ENCODE assay signal across 26 cellular contexts in the genomic region with DNA sequence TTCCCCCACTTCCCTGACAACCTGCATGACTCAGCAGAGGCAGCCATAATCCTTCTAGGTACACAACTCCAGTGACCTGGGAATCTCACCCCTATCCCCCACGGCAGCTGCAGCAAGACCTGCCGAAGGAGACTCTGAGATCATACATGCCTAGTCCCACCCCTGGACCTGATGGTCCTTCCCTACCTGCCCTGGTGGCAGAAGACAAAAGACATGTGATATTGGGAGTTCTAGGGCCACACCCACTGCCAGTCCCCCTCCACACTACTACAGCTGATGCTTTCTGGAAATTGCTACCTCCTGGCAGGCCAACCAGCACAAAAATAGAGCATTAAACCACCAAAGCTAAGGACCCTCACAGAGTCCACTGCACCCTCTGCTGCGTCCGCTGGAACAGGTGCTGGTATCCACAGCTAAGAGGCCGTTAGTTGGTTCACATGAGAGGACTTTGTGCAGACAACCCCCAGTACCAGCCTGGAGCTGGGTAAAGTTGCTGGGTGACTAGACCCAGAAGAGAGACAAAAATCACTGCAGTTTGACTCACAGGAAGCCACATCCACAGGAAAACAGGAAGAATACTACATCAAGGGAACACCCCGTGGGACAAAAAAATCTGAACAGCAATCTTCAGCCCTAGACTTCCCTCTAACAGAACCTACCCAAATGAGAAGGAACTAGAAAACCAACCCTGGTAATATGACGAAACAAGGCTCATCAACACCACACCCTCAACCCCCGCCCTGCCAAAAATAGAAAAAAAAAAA. TPM values are rescaled to one million over a fixed set of nuclear protein-coding genes. Genes with fewer than 3 reads are reported as not detected.
DNase-seq lines count a peak whose midpoint lies in the region; ATAC-seq, FAIRE-seq and TF ChIP-seq lines count a peak whose summit lies in the region.
"Had no signal": no experiment of that assay in that cellular context is flagged by ENCODE, and none has a peak within 500 bp of the region (broad histone marks: within the 10 kb centered on the region; RNA-seq: fewer than 3 reads in every experiment).

No MANE protein-coding gene starts in this region.

- H3K27me3 Mint-ChIP-seq in CD14-positive monocyte (ENCODE audit: low read depth in 3 of 3): peaks cover 1 to 3% (median 2%) of the 10 kb centered on the region in 3 donors

- H3K4me3 ChIP-seq in bronchial epithelial cell (ENCODE audit: low read depth, low read length): no peak overlapping the region
- H3K4me3 ChIP-seq: sigmoid colon, thyroid gland had no signal

- peaks cover 5 to 36% (median 19%) of the 10 kb centered on the region in 7 donors for H3K9me3 Mint-ChIP-seq in CD14-positive monocyte
- H3K9me3 Mint-ChIP-seq: activated T-helper 2 cell treated with anti-CD3 and anti-CD28 coated beads, Interferon-gamma antibody, Interleukin-2, Interleukin-4, amounts not matched to agents 10 μg/mL and 5 μg/mL and 100 μg/mL, durations not matched to agents 14 hours and 24 hours and 36 hours had no signal

- peak overlapping the region; percentile 95 to 100 (median 99) for H3K27ac Mint-ChIP-seq in CD14-positive monocyte
- H3K27ac Mint-ChIP-seq: activated naive CD4-positive, alpha-beta T cell treated with anti-CD3 and anti-CD28 coated beads, Interleukin-2, amount 50 U/mL, for 72 hours; activated T-helper 2 cell treated with anti-CD3 and anti-CD28 coated beads, Interferon-gamma antibody, Interleukin-2, Interleukin-4, amounts not matched to agents 10 μg/mL and 5 μg/mL and 100 μg/mL, durations not matched to agents 14 hours and 24 hours and 36 hours; CD4-positive, alpha-beta T cell had no signal

- intact Hi-C loops in CD14-positive monocyte (cut with micrococcal nuclease): loop anchor here in 1 of 2 donors (2.0 kb wide), 1 partner anchor 20 kb away; no protein-coding TSS in a partner anchor

- no peaks in the 10 kb centered on the region for H3K36me3 ChIP-seq in bronchial epithelial cell (ENCODE audit: control insufficient read depth, insufficient read depth, low read length)
- H3K36me3 ChIP-seq: sigmoid colon, thyroid gland had no signal

- DNase-seq in CD14-positive monocyte (ENCODE audit: low spot score) (peak; percentile 85), MV-4-11 (lab: John Stamatoyannopoulos, UW) (peak; percentile 90), bronchial epithelial cell (ENCODE audit: low read depth) (peak; percentile 26), medulla oblongata (ENCODE audit: extremely low spot score) (peak; percentile 62), D721Med (ENCODE audit: insufficient read length, low spot score) (no peak), HT-29 (ENCODE audit: low spot score) (no peak)
- DNase-seq: activated CD8-positive, alpha-beta memory T cell treated with anti-CD3 and anti-CD28 coated beads, Interleukin-2, amount 50 U/mL, for 4 hours; aorta; CD4-positive, alpha-beta T cell; DMS153; erythroblast; NCI-H1436 treated with DMSO at 0.1 percent for 48 hours; NCI-H446 treated with DMSO at 0.1 percent for 48 hours; sigmoid colon; SK-N-SH; T-helper 2 cell; thyroid gland had no signal

- peak overlapping the region; percentile 47 to 64 for H3K4me3 Mint-ChIP-seq in CD14-positive monocyte
- H3K4me3 Mint-ChIP-seq: CD4-positive, alpha-beta T cell; stimulated activated naive CD8-positive, alpha-beta T cell treated with anti-CD3 and anti-CD28 coated beads, Interleukin-15, Interleukin-2, amounts not matched to agents 100 ng/mL and 50 ng/mL, for 24 hours had no signal

- peaks cover 23 to 25% of the 10 kb centered on the region in 2 donors for H3K36me3 Mint-ChIP-seq in CD14-positive monocyte

- H3K27me3 ChIP-seq in bronchial epithelial cell (ENCODE audit: control insufficient read depth, insufficient read depth, low read length): no peaks in the 10 kb centered on the region
- H3K27me3 ChIP-seq: sigmoid colon, thyroid gland had no signal

- peaks cover 82% of the 10 kb centered on the region for H3K4me1 Mint-ChIP-seq in CD14-positive monocyte

- TF ChIP-seq CTCF in CD14-positive monocyte (IDR thresholded peaks at IDR 0.05) (no peak), bronchial epithelial cell (IDR thresholded peaks at IDR 0.05; ENCODE audit: insufficient read depth, low read length, severe bottlenecking) (no peak), D721Med (IDR thresholded peaks at IDR 0.05; ENCODE audit: insufficient read depth, missing control alignments) (no peak)

- no peak for ATAC-seq in GM19328 (IDR thresholded peaks at IDR 0.05; ENCODE audit: unreplicated experiment)
- no peak for ATAC-seq in GM18520 (IDR thresholded peaks at IDR 0.05; ENCODE audit: unreplicated experiment)
- ATAC-seq: activated naive CD4-positive, alpha-beta T cell treated with anti-CD3 and anti-CD28 coated beads, Interleukin-2, amount 50 U/mL, for 72 hours had no signal

- FAIRE-seq in bronchial epithelial cell (lab: Jason Lieb, UNC) (no peak), D721Med (lab: Jason Lieb, UNC) (no peak)
- FAIRE-seq: RCC 7860 had no signal

RNA-seq across cellular contexts. Expression of gene MARCO, which starts 12.5 kb away (rescaled TPM):
- 10 to 100 TPM; 37.7 to 43.7 TPM for polyA plus RNA-seq in CD14-positive monocyte
- 0.13 TPM in 1 of 2 replicates, not detected in the other for total RNA-seq in bronchial epithelial cell
- total RNA-seq in HT-29 (2014; rRNA removed; shearing (Covaris generic)): not detected in 2 replicates
- total RNA-seq: activated naive CD4-positive, alpha-beta T cell treated with anti-CD3 and anti-CD28 coated beads, Interleukin-2, amount 50 U/mL, for 72 hours; activated T-helper 2 cell treated with anti-CD3 and anti-CD28 coated beads, Interferon-gamma antibody, Interleukin-2, Interleukin-4, amounts not matched to agents 10 μg/mL and 5 μg/mL and 100 μg/mL, durations not matched to agents 14 hours and 24 hours and 36 hours; fibroblast of villous mesenchyme; M059J had no signal
- polyA plus RNA-seq: neural cell, SK-N-SH had no signal

Comparison
In these comparisons a context has a peak if more than half of its experiments do, and no peak if none do; other contexts are left out.
1. DNase-seq: peak in CD14-positive monocyte (single experiment), MV-4-11 (single experiment), bronchial epithelial cell (single experiment) and medulla oblongata (single experiment); none in D721Med (single experiment) and HT-29 (single experiment).